In the genomic region with DNA sequence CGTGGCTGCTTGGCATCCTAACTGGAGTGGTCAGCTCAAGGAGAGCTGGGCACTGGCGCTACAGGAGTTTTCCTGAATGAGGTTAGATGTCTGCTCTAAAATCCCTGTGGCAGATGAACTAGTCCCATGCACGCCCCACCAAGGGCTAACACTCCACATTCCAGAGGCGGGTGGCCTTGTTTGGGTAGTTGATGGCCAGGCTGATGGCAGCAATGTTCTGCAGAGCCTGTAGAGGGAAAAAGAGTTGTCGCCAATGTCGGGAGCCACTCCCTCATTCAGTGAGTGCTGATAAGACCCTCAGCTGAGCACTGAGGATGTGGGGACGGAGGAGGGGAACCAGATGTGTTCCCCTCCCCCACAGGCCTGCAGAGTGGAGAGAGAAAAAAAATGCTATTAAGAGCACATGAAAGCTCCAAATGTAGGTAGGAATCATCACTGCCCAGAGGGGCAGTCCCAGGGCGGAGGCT, we compare ENCODE assay signal across 1 cellular context.
TF ChIP-seq lines count a peak whose summit lies in the region.

No MANE protein-coding gene starts in this region.

TF ChIP-seq in WTC11, 78 proteins besides CTCF, POLR2A, EP300 and RAD21:
- TF ChIP-seq CREM (CRISPR knock-in tag; IDR thresholded peaks at IDR 0.05): no peak
- TF ChIP-seq FOXK1 (CRISPR knock-in tag; IDR thresholded peaks at IDR 0.05): no peak
- TF ChIP-seq, protein P1, sequence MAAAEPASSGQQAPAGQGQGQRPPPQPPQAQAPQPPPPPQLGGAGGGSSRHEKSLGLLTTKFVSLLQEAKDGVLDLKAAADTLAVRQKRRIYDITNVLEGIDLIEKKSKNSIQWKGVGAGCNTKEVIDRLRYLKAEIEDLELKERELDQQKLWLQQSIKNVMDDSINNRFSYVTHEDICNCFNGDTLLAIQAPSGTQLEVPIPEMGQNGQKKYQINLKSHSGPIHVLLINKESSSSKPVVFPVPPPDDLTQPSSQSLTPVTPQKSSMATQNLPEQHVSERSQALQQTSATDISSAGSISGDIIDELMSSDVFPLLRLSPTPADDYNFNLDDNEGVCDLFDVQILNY (CRISPR knock-in tag; IDR thresholded peaks at IDR 0.05): no peak
- TF ChIP-seq RELA (CRISPR knock-in tag; IDR thresholded peaks at IDR 0.05; ENCODE audit: borderline replicate concordance): no peak
- no peak for TF ChIP-seq SP1 (CRISPR knock-in tag; conservative IDR thresholded peaks at IDR 0.05)
- no peak for TF ChIP-seq MYBL2 (CRISPR knock-in tag; IDR thresholded peaks at IDR 0.05)
- TF ChIP-seq SOX15 (CRISPR knock-in tag; IDR thresholded peaks at IDR 0.05): no peak
- TF ChIP-seq, protein P2, sequence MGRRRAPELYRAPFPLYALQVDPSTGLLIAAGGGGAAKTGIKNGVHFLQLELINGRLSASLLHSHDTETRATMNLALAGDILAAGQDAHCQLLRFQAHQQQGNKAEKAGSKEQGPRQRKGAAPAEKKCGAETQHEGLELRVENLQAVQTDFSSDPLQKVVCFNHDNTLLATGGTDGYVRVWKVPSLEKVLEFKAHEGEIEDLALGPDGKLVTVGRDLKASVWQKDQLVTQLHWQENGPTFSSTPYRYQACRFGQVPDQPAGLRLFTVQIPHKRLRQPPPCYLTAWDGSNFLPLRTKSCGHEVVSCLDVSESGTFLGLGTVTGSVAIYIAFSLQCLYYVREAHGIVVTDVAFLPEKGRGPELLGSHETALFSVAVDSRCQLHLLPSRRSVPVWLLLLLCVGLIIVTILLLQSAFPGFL (CRISPR knock-in tag; IDR thresholded peaks at IDR 0.05; ENCODE audit: borderline replicate concordance): no peak
- no peak for TF ChIP-seq ZNF416 (CRISPR knock-in tag; IDR thresholded peaks at IDR 0.05)
- TF ChIP-seq, protein P3, sequence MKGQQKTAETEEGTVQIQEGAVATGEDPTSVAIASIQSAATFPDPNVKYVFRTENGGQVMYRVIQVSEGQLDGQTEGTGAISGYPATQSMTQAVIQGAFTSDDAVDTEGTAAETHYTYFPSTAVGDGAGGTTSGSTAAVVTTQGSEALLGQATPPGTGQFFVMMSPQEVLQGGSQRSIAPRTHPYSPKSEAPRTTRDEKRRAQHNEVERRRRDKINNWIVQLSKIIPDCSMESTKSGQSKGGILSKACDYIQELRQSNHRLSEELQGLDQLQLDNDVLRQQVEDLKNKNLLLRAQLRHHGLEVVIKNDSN (CRISPR knock-in tag; IDR thresholded peaks at IDR 0.05): no peak
- no peak for TF ChIP-seq ZNF138 (CRISPR knock-in tag; conservative IDR thresholded peaks at IDR 0.05)
- no peak for TF ChIP-seq ZBTB21 (CRISPR knock-in tag; IDR thresholded peaks at IDR 0.05; ENCODE audit: borderline replicate concordance)
- TF ChIP-seq MXD4 (CRISPR knock-in tag; IDR thresholded peaks at IDR 0.05; ENCODE audit: borderline replicate concordance): no peak
- no peak for TF ChIP-seq CREB1 (CRISPR knock-in tag; IDR thresholded peaks at IDR 0.05)
- TF ChIP-seq NFATC4 (CRISPR knock-in tag; IDR thresholded peaks at IDR 0.05): no peak
- TF ChIP-seq ZNF219 (CRISPR knock-in tag; IDR thresholded peaks at IDR 0.05; ENCODE audit: borderline replicate concordance): no peak
